Comparison of ENCODE assay signal across 27 cellular contexts in genomic region chr2:202018950-202019349, GRCh38. TPM values are rescaled to one million over a fixed set of nuclear protein-coding genes. Genes with fewer than 3 reads are reported as not detected.
DNase-seq lines count a peak whose midpoint lies in the region; ATAC-seq and TF ChIP-seq lines count a peak whose summit lies in the region.
"Had no signal": no experiment of that assay in that cellular context is flagged by ENCODE, and none has a peak within 500 bp of the region (broad histone marks: within the 10 kb centered on the region; RNA-seq: fewer than 3 reads in every experiment).

No MANE protein-coding gene starts in this region.

- H3K9me3 ChIP-seq in heart right ventricle: no peaks in the 10 kb centered on the region
- H3K9me3 ChIP-seq in transverse colon: no peaks in the 10 kb centered on the region
- no peaks in the 10 kb centered on the region for H3K9me3 ChIP-seq in ovary
- no peaks in the 10 kb centered on the region for H3K9me3 ChIP-seq in smooth muscle cell (replicated peaks; ENCODE audit: low read depth)
- H3K9me3 ChIP-seq: heart left ventricle, lower lobe of right lung had no signal

- H3K79me2 ChIP-seq in mesendoderm (ENCODE audit: control insufficient read depth, insufficient read depth, low read length) (no peaks in the 10 kb centered on the region), smooth muscle cell (ENCODE audit: low read depth) (no peaks in the 10 kb centered on the region)

- no peak overlapping the region for H4K8ac ChIP-seq in mesendoderm (ENCODE audit: low read depth, low read length)

- H2BK120ac ChIP-seq in mesendoderm (ENCODE audit: low read depth, low read length): no peak overlapping the region

- 27 to 28% methylated on average over 2 of the region's 2 CpGs for WGBS in heart right ventricle, 2 donors
- no CpG with 5 or more reads among the region's 2 CpGs for WGBS in mesendoderm (ENCODE audit: extremely low coverage, insufficient coverage, low lambda C conversion rate)
- 21 to 40% methylated on average over 1 to 2 of the region's 2 CpGs for WGBS in transverse colon (ENCODE audit: low coverage in 1 of 2), 2 donors
- WGBS in ovary, 3 donors: 13 to 30% (median 17%) methylated on average over 2 of the region's 2 CpGs
- WGBS in smooth muscle cell (ENCODE audit: low lambda C conversion rate): 60% methylated on average over 2 of the region's 2 CpGs

- TF ChIP-seq CTCF in heart right ventricle (IDR thresholded peaks at IDR 0.05) (no peak), transverse colon (IDR thresholded peaks at IDR 0.05) (no peak), ovary (IDR thresholded peaks at IDR 0.05) (no peak), smooth muscle cell (IDR thresholded peaks at IDR 0.05; ENCODE audit: borderline replicate concordance, insufficient read depth, poor library complexity, severe bottlenecking) (no peak)

- H3K23ac ChIP-seq in mesendoderm (ENCODE audit: low read length): no peak overlapping the region

- H3K27me3 ChIP-seq in heart right ventricle (peaks cover 0 to 5% (median 0%) of the 10 kb centered on the region in 7 donors), mesendoderm (ENCODE audit: insufficient read depth, low read length, poor library complexity) (no peaks in the 10 kb centered on the region), transverse colon (no peaks in the 10 kb centered on the region), ovary (no peaks in the 10 kb centered on the region), smooth muscle cell (ENCODE audit: low read depth) (peaks cover 9% of the 10 kb centered on the region)
- H3K27me3 ChIP-seq: BLaER1, heart left ventricle had no signal

- no peak overlapping the region for H2BK5ac ChIP-seq in mesendoderm (ENCODE audit: low read length)

- no peak overlapping the region for H2BK15ac ChIP-seq in mesendoderm (replicated peaks; ENCODE audit: low read depth)

- no peaks in the 10 kb centered on the region for H3K36me3 Mint-ChIP-seq in activated naive CD8-positive, alpha-beta T cell treated with anti-CD3 and anti-CD28 coated beads for 36 hours
- H3K36me3 Mint-ChIP-seq: WTC11 had no signal

- no peak for TF ChIP-seq POLR2A in transverse colon (IDR thresholded peaks at IDR 0.05)
- TF ChIP-seq POLR2A in ovary (IDR thresholded peaks at IDR 0.05): no peak

- H3K79me1 ChIP-seq in mesendoderm (ENCODE audit: low read length): no peaks in the 10 kb centered on the region

- H3K27ac Mint-ChIP-seq in activated naive CD8-positive, alpha-beta T cell treated with anti-CD3 and anti-CD28 coated beads for 36 hours: no peak overlapping the region
- H3K27ac Mint-ChIP-seq: activated CD4-positive, alpha-beta T cell treated with anti-CD3 and anti-CD28 coated beads, Interleukin-2, amount 10 ng/mL, durations not matched to agents 7 days and 5 days; progenitor cell of endocrine pancreas; WTC11 had no signal

- H3K4me3 Mint-ChIP-seq in activated naive CD8-positive, alpha-beta T cell treated with anti-CD3 and anti-CD28 coated beads for 36 hours: no peak overlapping the region
- H3K4me3 Mint-ChIP-seq: activated CD4-positive, alpha-beta T cell treated with anti-CD3 and anti-CD28 coated beads, Interleukin-2, amount 10 ng/mL, durations not matched to agents 7 days and 5 days; activated T-cell treated with anti-CD3 and anti-CD28 coated beads, Interleukin-2, amount 50 U/mL, for 4 hours; H9; WTC11 had no signal

- no peak overlapping the region for H3K4me2 ChIP-seq in mesendoderm (ENCODE audit: low read length)
- H3K4me2 ChIP-seq in smooth muscle cell: no peak overlapping the region
- H3K4me2 ChIP-seq: BLaER1 had no signal

- H3K4me1 ChIP-seq in heart right ventricle (peaks cover 0 to 48% (median 24%) of the 10 kb centered on the region in 9 donors), mesendoderm (ENCODE audit: control insufficient read depth, low read depth, low read length) (peaks cover 13% of the 10 kb centered on the region), transverse colon (no peaks in the 10 kb centered on the region), ovary (ENCODE audit: insufficient read depth) (peaks cover 3% of the 10 kb centered on the region), smooth muscle cell (ENCODE audit: low read depth) (peaks cover 19% of the 10 kb centered on the region)
- H3K4me1 ChIP-seq: BLaER1 had no signal

- in situ Hi-C loops in SK-MEL-5 (cut with HindIII; ENCODE audit: low pct_unique_long_range_greater_than_20kb, low sequenced_read_pairs): no loop called here
- in situ Hi-C loops in transverse colon (cut with MboI; ENCODE audit: low pct_ligation_motif_present in 1 of 4, low pct_unique_long_range_greater_than_20kb in 1 of 4, low sequenced_read_pairs in 3 of 4): no loop called here

- H3F3A ChIP-seq in smooth muscle cell (ENCODE audit: low read depth): no peaks in the 10 kb centered on the region

- H3K56ac ChIP-seq in mesendoderm (ENCODE audit: low read length): peak overlapping the region; percentile 43

- H3K9me3 Mint-ChIP-seq in activated naive CD8-positive, alpha-beta T cell treated with anti-CD3 and anti-CD28 coated beads for 36 hours: no peaks in the 10 kb centered on the region
- H3K9me3 Mint-ChIP-seq: activated CD4-positive, alpha-beta T cell treated with anti-CD3 and anti-CD28 coated beads, Interleukin-2, amount 10 ng/mL, durations not matched to agents 7 days and 5 days; activated T-cell treated with anti-CD3 and anti-CD28 coated beads, Interleukin-2, amount 50 U/mL, for 4 hours; H9; WTC11 had no signal

- H4K5ac ChIP-seq in mesendoderm (ENCODE audit: low read length): no peak overlapping the region

- intact Hi-C loops in heart right ventricle (cut with DNase I): no loop called here
- intact Hi-C loops in cardiac septum (cut with DNase I): no loop called here
- intact Hi-C loops in transverse colon (cut with DNase I; ENCODE audit: low total_unique reads): no loop called here
- intact Hi-C loops in ovary (cut with DNase I): no loop called here

- H3K4ac ChIP-seq in mesendoderm (ENCODE audit: low read depth, low read length): no peak overlapping the region

- no peak overlapping the region for H3K4me3 ChIP-seq in heart right ventricle
- no peak overlapping the region for H3K4me3 ChIP-seq in mesendoderm (ENCODE audit: low read length)
- H3K4me3 ChIP-seq in transverse colon: no peak overlapping the region
- no peak overlapping the region for H3K4me3 ChIP-seq in ovary
- H3K4me3 ChIP-seq in smooth muscle cell: no peak overlapping the region
- H3K4me3 ChIP-seq: BLaER1, heart left ventricle, lower lobe of right lung, skin epidermis had no signal

- ATAC-seq in heart right ventricle: no peak
- ATAC-seq: activated T-cell treated with anti-CD3 and anti-CD28 coated beads, Interleukin-2, amount 50 U/mL, for 4 hours; lower lobe of right lung; PC-3; WTC11 had no signal

- no peak for DNase-seq in heart right ventricle
- DNase-seq in cardiac septum (ENCODE audit: low spot score): no peak
- DNase-seq in SK-MEL-5 (ENCODE audit: low read depth, low spot score): peak; percentile 23
- DNase-seq in mesendoderm: no peak
- no peak for DNase-seq in transverse colon
- DNase-seq in ovary: no peak
- DNase-seq in activated naive CD8-positive, alpha-beta T cell treated with anti-CD3 and anti-CD28 coated beads for 36 hours: no peak
- DNase-seq in smooth muscle cell (lab: John Stamatoyannopoulos, UW; ENCODE audit: unreplicated experiment): no peak
- DNase-seq: ACHN; activated CD4-positive, alpha-beta T cell treated with anti-CD3 and anti-CD28 coated beads, Interleukin-2, amount 10 ng/mL, durations not matched to agents 7 days and 5 days; activated T-cell treated with anti-CD3 and anti-CD28 coated beads, Interleukin-2, amount 50 U/mL, for 4 hours; DND-41; H9; heart left ventricle; kidney glomerular epithelial cell; lower lobe of right lung; NCI-H1092; NCI-H187 treated with DMSO at 0.1 percent for 48 hours; PC-3; SHP77; stimulated activated CD8-positive, alpha-beta memory T cell treated with anti-CD3 and anti-CD28 coated beads, Interleukin-4, amount 100 ng/mL, for 48 hours; SW 1271; trophoblast cell had no signal

- H2AK5ac ChIP-seq in mesendoderm (ENCODE audit: low read length): no peak overlapping the region

- no peaks in the 10 kb centered on the region for H3K4me1 Mint-ChIP-seq in activated naive CD8-positive, alpha-beta T cell treated with anti-CD3 and anti-CD28 coated beads for 36 hours
- H3K4me1 Mint-ChIP-seq: activated CD4-positive, alpha-beta T cell treated with anti-CD3 and anti-CD28 coated beads, Interleukin-2, amount 10 ng/mL, durations not matched to agents 7 days and 5 days had no signal

- TF ChIP-seq EP300 in transverse colon (IDR thresholded peaks at IDR 0.05; ENCODE audit: low read depth) (no peak), ovary (IDR thresholded peaks at IDR 0.05) (no peak)

- H3K27ac ChIP-seq in heart right ventricle (peak overlapping the region in 6 of 10 donors; percentile 0 to 76 (median 30)), mesendoderm (ENCODE audit: low read depth, low read length) (no peak overlapping the region), transverse colon (peak overlapping the region in 3 of 4 donors; percentile 6 to 48 (median 20)), ovary (no peak overlapping the region), smooth muscle cell (ENCODE audit: low read depth) (no peak overlapping the region)
- H3K27ac ChIP-seq: BLaER1, lower lobe of right lung had no signal

- H4K20me1 ChIP-seq in smooth muscle cell (ENCODE audit: low read depth): no peaks in the 10 kb centered on the region
- H4K20me1 ChIP-seq: BLaER1 had no signal

- H3K36me3 ChIP-seq in heart right ventricle (no peaks in the 10 kb centered on the region), mesendoderm (ENCODE audit: control insufficient read depth, insufficient read depth, low read length) (no peaks in the 10 kb centered on the region), transverse colon (no peaks in the 10 kb centered on the region), ovary (no peaks in the 10 kb centered on the region), smooth muscle cell (ENCODE audit: low read depth) (no peaks in the 10 kb centered on the region)
- H3K36me3 ChIP-seq: BLaER1, heart left ventricle, lower lobe of right lung had no signal

- no peak overlapping the region for H3K9ac ChIP-seq in mesendoderm (ENCODE audit: low read length)
- no peak overlapping the region for H3K9ac ChIP-seq in smooth muscle cell (ENCODE audit: low read depth)
- H3K9ac ChIP-seq: BLaER1 had no signal

- H2AFZ ChIP-seq in smooth muscle cell (ENCODE audit: low read depth): no peak overlapping the region

- H3K18ac ChIP-seq in mesendoderm (ENCODE audit: low read length): peak overlapping the region; percentile 2

- peaks cover 7% of the 10 kb centered on the region for H3K27me3 Mint-ChIP-seq in activated naive CD8-positive, alpha-beta T cell treated with anti-CD3 and anti-CD28 coated beads for 36 hours
- H3K27me3 Mint-ChIP-seq: progenitor cell of endocrine pancreas had no signal

RNA-seq across cellular contexts. Expression of gene FZD7, which starts 14.7 kb away (rescaled TPM):
- total RNA-seq in heart right ventricle: 10 to 100 TPM in 9 of 10 donors, 1 to 10 TPM in 1; 9.4 to 51.1 (median 32.3) TPM
- polyA plus RNA-seq in heart right ventricle: 1 to 10 TPM; 2.3 to 6.6 TPM
- total RNA-seq in cardiac septum: 34.7 TPM
- 12.7 and 13.2 TPM in 2 replicates for total RNA-seq in SK-MEL-5 (2014; rRNA removed; shearing (Covaris generic))
- polyA plus RNA-seq in SK-MEL-5 (2015; cell fraction: cytosol; rRNA removed): 12.8 and 17.7 TPM in 2 replicates
- polyA plus RNA-seq in SK-MEL-5 (2015; cell fraction: nucleus; rRNA removed): 5.6 and 7.5 TPM in 2 replicates
- polyA plus RNA-seq in mesendoderm (2013, experiment 1 of 2): 61.4 TPM
- 60.0 TPM for polyA plus RNA-seq in mesendoderm (2013, experiment 2 of 2)
- total RNA-seq in transverse colon: 10 to 100 TPM in 3 of 4 donors, 1 to 10 TPM in 1; 6.2 to 14.6 (median 13.3) TPM
- 10 to 100 TPM; 18.4 to 56.3 (median 35.9) TPM for total RNA-seq in ovary
- 10 to 100 TPM; 26.8 to 34.8 TPM for polyA plus RNA-seq in ovary
- under 1 TPM; 0.52 to 0.68 TPM for total RNA-seq in activated naive CD8-positive, alpha-beta T cell treated with anti-CD3 and anti-CD28 coated beads for 36 hours
- 17.0 and 21.8 TPM in 2 replicates for total RNA-seq in smooth muscle cell
- 10.9 and 14.8 TPM in 2 replicates for polyA plus RNA-seq in smooth muscle cell

RNA-seq across cellular contexts. Expression of gene KIAA2012, which starts 54.1 kb away (rescaled TPM):
- total RNA-seq in heart right ventricle: not detected
- not detected for polyA plus RNA-seq in heart right ventricle
- not detected for total RNA-seq in cardiac septum
- not detected in 2 replicates for total RNA-seq in SK-MEL-5 (2014; rRNA removed; shearing (Covaris generic))
- not detected in 2 replicates for polyA plus RNA-seq in SK-MEL-5 (2015; cell fraction: cytosol; rRNA removed)
- polyA plus RNA-seq in SK-MEL-5 (2015; cell fraction: nucleus; rRNA removed): not detected in 2 replicates
- not detected for polyA plus RNA-seq in mesendoderm (2013, experiment 1 of 2)
- not detected for polyA plus RNA-seq in mesendoderm (2013, experiment 2 of 2)
- total RNA-seq in transverse colon: not detected
- total RNA-seq in ovary: 1 to 10 TPM in 1 of 7 donors, under 1 TPM in 4, not detected in 2; 0.24 to 5.2 (median 0.60) TPM
- under 1 TPM; 0.05 to 0.10 TPM for polyA plus RNA-seq in ovary
- not detected for total RNA-seq in activated naive CD8-positive, alpha-beta T cell treated with anti-CD3 and anti-CD28 coated beads for 36 hours
- total RNA-seq in smooth muscle cell: not detected in 2 replicates
- polyA plus RNA-seq in smooth muscle cell: not detected in 2 replicates
- total RNA-seq: activated CD4-positive, alpha-beta T cell treated with anti-CD3 and anti-CD28 coated beads, Interleukin-2, amount 10 ng/mL, durations not matched to agents 7 days and 5 days; activated T-cell treated with anti-CD3 and anti-CD28 coated beads, Interleukin-2, amount 50 U/mL, for 4 hours; H9; PC-3; progenitor cell of endocrine pancreas; WTC11 had no signal
- polyA plus RNA-seq: heart left ventricle had no signal

Comparison
In these comparisons a context has a peak if more than half of its experiments do, and no peak if none do; other contexts are left out.
1. H3K27ac ChIP-seq: peak in heart right ventricle (6 of 10) and transverse colon (3 of 4); none in mesendoderm (single experiment), ovary (0 of 2) and smooth muscle cell (single experiment).